Comparison of ENCODE assay signal across 27 cellular contexts in the genomic region with DNA sequence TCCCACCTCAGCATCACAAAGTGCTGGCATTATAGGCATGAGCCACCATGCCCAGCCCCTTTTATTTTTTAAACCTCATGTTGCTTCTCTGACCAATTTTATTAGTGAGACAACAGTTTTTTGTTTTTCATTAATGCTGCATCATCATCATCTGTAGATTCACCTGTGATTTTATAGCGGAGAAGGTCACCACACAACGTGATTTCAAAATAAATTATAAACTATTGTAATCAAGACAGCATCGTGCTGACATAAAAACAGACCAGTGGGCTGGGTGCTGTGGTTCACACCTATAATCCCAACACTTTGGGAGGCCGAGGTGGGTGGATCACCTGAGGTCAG.
"Had no signal": no experiment of that assay in that cellular context is flagged by ENCODE, and none has a peak within 500 bp of the region (broad histone marks: within the 10 kb centered on the region; RNA-seq: fewer than 3 reads in every experiment).

No MANE protein-coding gene starts in this region.

- H3K9me3 ChIP-seq: colonic mucosa, esophagus squamous epithelium, gastrocnemius medialis, heart right ventricle, left lung, lower lobe of right lung, mucosa of descending colon had no signal

- H3K4me3 ChIP-seq: colonic mucosa, esophagus squamous epithelium, gastrocnemius medialis, heart right ventricle, left lung, lower lobe of right lung, mucosa of descending colon had no signal

- ATAC-seq: effector memory CD8-positive, alpha-beta T cell; esophagus mucosa; gastrocnemius medialis; heart right ventricle; left cardiac atrium; left lung; left ventricle myocardium superior; lower lobe of right lung; mucosa of descending colon had no signal

- FAIRE-seq: endometrium, islet of Langerhans, keratinocyte had no signal

- H3K4me1 ChIP-seq: colonic mucosa, esophagus squamous epithelium, left lung had no signal

- H3K27me3 ChIP-seq: colonic mucosa, gastrocnemius medialis had no signal

- H3K36me3 ChIP-seq: colonic mucosa, esophagus squamous epithelium, gastrocnemius medialis, heart right ventricle, left lung, lower lobe of right lung had no signal

- H3K27ac Mint-ChIP-seq: dendritic cell treated with granulocyte-macrophage colony-stimulating factor and Interleukin-4, amounts not matched to agents 40 ng/mL and 50 ng/mL, for 4 days; effector memory CD8-positive, alpha-beta T cell; endodermal cell; mesothelial cell of epicardium had no signal

- DNase-seq: colonic mucosa; cortex of kidney; effector CD8-positive, alpha-beta T cell; effector memory CD8-positive, alpha-beta T cell; endodermal cell; erythroblast; esophagus squamous epithelium; foreskin fibroblast; foreskin melanocyte; gastrocnemius medialis; glutamatergic neuron; heart right ventricle; hippocampal formation; left cardiac atrium; left ventricle myocardium superior; lower lobe of right lung; mesenchymal stem cell; mucosa of descending colon; naive B cell had no signal

- H3K36me3 Mint-ChIP-seq: mesothelial cell of epicardium, naive B cell had no signal

- H3K27ac ChIP-seq: colonic mucosa, epithelial cell of prostate, esophagus squamous epithelium, gastrocnemius medialis, left lung, lower lobe of right lung had no signal

- H3K4me3 Mint-ChIP-seq: dendritic cell treated with granulocyte-macrophage colony-stimulating factor and Interleukin-4, amounts not matched to agents 40 ng/mL and 50 ng/mL, for 4 days; effector memory CD8-positive, alpha-beta T cell; endodermal cell; mesothelial cell of epicardium; naive B cell had no signal
